Comparison of ENCODE assay signal across 17 cellular contexts in genomic region chr1:163257763-163258162, GRCh38. TPM values are rescaled to one million over a fixed set of nuclear protein-coding genes. Genes with fewer than 3 reads are reported as not detected.
DNase-seq lines count a peak whose midpoint lies in the region; ATAC-seq and TF ChIP-seq lines count a peak whose summit lies in the region.
"Had no signal": no experiment of that assay in that cellular context is flagged by ENCODE, and none has a peak within 500 bp of the region (broad histone marks: within the 10 kb centered on the region; RNA-seq: fewer than 3 reads in every experiment).

No MANE protein-coding gene starts in this region.

- H3K4me3 Mint-ChIP-seq in osteocyte (ENCODE audit: unreplicated experiment) = no peak overlapping the region
- H3K4me3 Mint-ChIP-seq: CD4-positive, alpha-beta T cell; IgD-negative memory B cell had no signal

- no peaks in the 10 kb centered on the region for H3K9me3 Mint-ChIP-seq in osteocyte (ENCODE audit: unreplicated experiment)
- H3K9me3 Mint-ChIP-seq: CD4-positive, alpha-beta T cell had no signal

- intact Hi-C loops in heart right ventricle (cut with DNase I) (no loop called here), right cardiac atrium (cut with DNase I) (no loop called here), IMR-90 (cut with micrococcal nuclease) (no loop called here)

- DNase-seq in heart right ventricle = no peak
- DNase-seq in right cardiac atrium = no peak
- no peak for DNase-seq in IMR-90
- no peak for DNase-seq in SK-N-MC (ENCODE audit: low read depth, low spot score)
- DNase-seq in osteocyte (ENCODE audit: extremely low spot score, unreplicated experiment) = no peak
- no peak for DNase-seq in amniotic stem cell (lab: John Stamatoyannopoulos, UW)
- no peak for DNase-seq in AG08395 (ENCODE audit: low spot score)
- DNase-seq: ACHN; AML-193; CD4-positive, alpha-beta T cell; DMS153; DMS79; GDM1; GM23248 had no signal

- no peak overlapping the region for H3K9ac ChIP-seq in IMR-90 (ENCODE audit: low read depth, low read length)
- peak overlapping the region; percentile 14 for H3K9ac ChIP-seq in SK-N-MC (ENCODE audit: insufficient read length)
- H3K9ac ChIP-seq: GM23248 had no signal

- H4K5ac ChIP-seq in IMR-90 (ENCODE audit: low read depth, low read length) = no peak overlapping the region; the same call in 1 of the 2 replicates

- peak overlapping the region; percentile 37; the same call in 1 of the 2 replicates for H2BK120ac ChIP-seq in IMR-90 (ENCODE audit: low read depth, low read length)

- no peaks in the 10 kb centered on the region for H3K9me1 ChIP-seq in IMR-90 (ENCODE audit: insufficient read depth, low read length)

- no peak for TF ChIP-seq RAD21 in IMR-90 (IDR thresholded peaks at IDR 0.05; ENCODE audit: low read length)

- H2BK20ac ChIP-seq in IMR-90 (ENCODE audit: low read depth, low read length) = no peak overlapping the region

- no peaks in the 10 kb centered on the region for H3K79me1 ChIP-seq in IMR-90 (ENCODE audit: low read depth in 1 of 2, low read length in 2 of 2)

- no peak overlapping the region for H3K23ac ChIP-seq in IMR-90 (ENCODE audit: low read depth, low read length)

- no peak overlapping the region for H2AFZ ChIP-seq in IMR-90 (replicated peaks; ENCODE audit: low read length, poor library complexity)
- H2AFZ ChIP-seq: GM23248 had no signal

- no peak for TF ChIP-seq CTCF in heart right ventricle (IDR thresholded peaks at IDR 0.05)
- TF ChIP-seq CTCF in IMR-90 (conservative IDR thresholded peaks at IDR 0.05; ENCODE audit: low read depth, low read length) = no peak
- TF ChIP-seq CTCF in osteocyte (IDR thresholded peaks at IDR 0.05) = no peak

- H2AK5ac ChIP-seq in IMR-90 (ENCODE audit: low read depth, low read length) = no peak overlapping the region

- H2BK15ac ChIP-seq in IMR-90 (ENCODE audit: low read depth, low read length) = no peak overlapping the region

- 0 out of 2 replicates have a peak overlapping the region, but pooled peaks have one; percentile 27 for H3K4ac ChIP-seq in IMR-90 (ENCODE audit: low read depth, low read length)

- in situ Hi-C loops in IMR-90 (cut with MboI; ENCODE audit: low sequenced_read_pairs) = no loop called here

- no peaks in the 10 kb centered on the region for H3K36me3 Mint-ChIP-seq in osteocyte (ENCODE audit: unreplicated experiment)

- H3K27me3 ChIP-seq in heart right ventricle (no peaks in the 10 kb centered on the region), right cardiac atrium (ENCODE audit: control insufficient read depth, insufficient read depth) (no peaks in the 10 kb centered on the region), IMR-90 (ENCODE audit: control insufficient read depth, insufficient read depth, low read length) (no peaks in the 10 kb centered on the region)

- CTCF ChIA-PET in IMR-90 (lab: Yijun Ruan, JAX) = interaction anchor here (0.6 to 0.7 kb wide), 2 partner anchors 95 to 860 kb away, joined by 3 to 4 read pairs; no protein-coding TSS in a partner anchor

- BruUV-seq in IMR-90 (replicated peaks; lab: Mats Ljungman, UMichigan) = no TSS peak

- TF ChIP-seq POLR2A in IMR-90 (IDR thresholded peaks at IDR 0.05; ENCODE audit: low read depth, low read length) = no peak

- H3K36me3 ChIP-seq in heart right ventricle = no peaks in the 10 kb centered on the region
- H3K36me3 ChIP-seq in IMR-90 (ENCODE audit: control insufficient read depth, insufficient read depth, low read length) = no peaks in the 10 kb centered on the region
- no peaks in the 10 kb centered on the region for H3K36me3 ChIP-seq in SK-N-MC (ENCODE audit: insufficient read depth, low read length)

- H4K20me1 ChIP-seq in IMR-90 (ENCODE audit: insufficient read depth, low read length) = no peaks in the 10 kb centered on the region

- H3K27ac Mint-ChIP-seq in osteocyte (ENCODE audit: unreplicated experiment) = peak overlapping the region; percentile 35
- H3K27ac Mint-ChIP-seq: CD4-positive, alpha-beta T cell; IgD-negative memory B cell had no signal

- H3K4me1 ChIP-seq in heart right ventricle (peaks cover 0 to 9% (median 2%) of the 10 kb centered on the region in 9 donors), right cardiac atrium (ENCODE audit: control insufficient read depth, insufficient read depth, low read length) (no peaks in the 10 kb centered on the region), IMR-90 (ENCODE audit: control insufficient read depth, insufficient read depth, low read length) (peaks cover 3% of the 10 kb centered on the region; the same call in 1 of the 2 replicates)

- no peak overlapping the region for H3K56ac ChIP-seq in IMR-90 (ENCODE audit: extremely low read depth, insufficient read depth, low read length)

- peaks cover 18% of the 10 kb centered on the region for H3K4me1 Mint-ChIP-seq in osteocyte (ENCODE audit: unreplicated experiment)
- H3K4me1 Mint-ChIP-seq: IgD-negative memory B cell had no signal

- H3K27ac ChIP-seq in heart right ventricle (peak overlapping the region in 5 of 10 donors; percentile 23 to 69 (median 43)), right cardiac atrium (ENCODE audit: low read length) (no peak overlapping the region), IMR-90 (ENCODE audit: insufficient read depth, low read length) (peak overlapping the region; percentile 32; the same call in 1 of the 2 replicates), SK-N-MC (peak overlapping the region; percentile 70)
- H3K27ac ChIP-seq: C4-2B, GM23248 had no signal

- H2AK9ac ChIP-seq in IMR-90 (replicated peaks; ENCODE audit: low read depth, low read length, poor library complexity) = no peak overlapping the region

- H3K4me3 ChIP-seq in heart right ventricle (no peak overlapping the region), right cardiac atrium (ENCODE audit: low read length) (no peak overlapping the region), IMR-90 (ENCODE audit: insufficient read depth, low read depth, low read length) (no peak overlapping the region), SK-N-MC (no peak overlapping the region)
- H3K4me3 ChIP-seq: GM23248 had no signal

- POLR2A ChIA-PET in IMR-90 (lab: Charles Lee; ENCODE audit: unreplicated experiment) = no interaction called here

- H3K18ac ChIP-seq in IMR-90 (ENCODE audit: low read depth, low read length) = peak overlapping the region; percentile 13; the same call in 1 of the 2 replicates

- H3K4me2 ChIP-seq in IMR-90 (ENCODE audit: low read depth, low read length) = no peak overlapping the region

- no peaks in the 10 kb centered on the region for H3K27me3 Mint-ChIP-seq in osteocyte (ENCODE audit: unreplicated experiment)
- H3K27me3 Mint-ChIP-seq: CD4-positive, alpha-beta T cell; IgD-negative memory B cell had no signal

- no peak overlapping the region for H3K14ac ChIP-seq in IMR-90 (replicated peaks; ENCODE audit: low read depth, low read length)

- no peak overlapping the region for H4K91ac ChIP-seq in IMR-90 (ENCODE audit: insufficient read depth, low read depth, low read length)

- no peak overlapping the region for H2BK5ac ChIP-seq in IMR-90 (ENCODE audit: low read depth, low read length, poor library complexity, severe bottlenecking)

- H4K8ac ChIP-seq in IMR-90 (ENCODE audit: low read depth in 2 of 2, low read length in 2 of 2) = no peak overlapping the region; a peak in 1 of 4 replicates

- dilution Hi-C loops in IMR-90 (cut with HindIII; ENCODE audit: low sequenced_read_pairs, unreplicated experiment) = no loop called here

- H3K9me3 ChIP-seq in heart right ventricle (no peaks in the 10 kb centered on the region), right cardiac atrium (ENCODE audit: control insufficient read depth, low read length) (no peaks in the 10 kb centered on the region), IMR-90 (ENCODE audit: control insufficient read depth, insufficient read depth, low read length) (no peaks in the 10 kb centered on the region), SK-N-MC (ENCODE audit: low read depth, low read length) (no peaks in the 10 kb centered on the region)

- WGBS in heart right ventricle, 2 donors = 49 to 71% methylated on average over 2 of the region's 2 CpGs
- 54% methylated on average over 2 of the region's 2 CpGs for WGBS in right cardiac atrium
- no CpG with 5 or more reads among the region's 2 CpGs for WGBS in IMR-90 (ENCODE audit: extremely low coverage in 2 of 2, insufficient read length in 1 of 2), 2 experiments

- ATAC-seq in heart right ventricle = peak in 6 of 8 donors; percentile 33 to 67 (median 57)
- ATAC-seq in right cardiac atrium = no peak
- no peak for ATAC-seq in IMR-90 (ENCODE audit: low read depth)
- no peak for ATAC-seq in HG02970 (IDR thresholded peaks at IDR 0.05; ENCODE audit: low FRiP score, unreplicated experiment)

TF ChIP-seq in IMR-90, 13 proteins besides CTCF, POLR2A, EP300 and RAD21 (continues in another document):
- no peak for TF ChIP-seq RCOR1 (IDR thresholded peaks at IDR 0.05; ENCODE audit: insufficient replicate concordance, low read length)
- no peak for TF ChIP-seq ELK1 (IDR thresholded peaks at IDR 0.05; ENCODE audit: borderline replicate concordance, low read depth, low read length)
- TF ChIP-seq RFX5 (IDR thresholded peaks at IDR 0.05; ENCODE audit: low read depth, low read length) = no peak
- no peak for TF ChIP-seq CEBPB (IDR thresholded peaks at IDR 0.05; ENCODE audit: low read depth, low read length)
- no peak for TF ChIP-seq MXI1 (IDR thresholded peaks at IDR 0.05; ENCODE audit: borderline replicate concordance, low read depth, low read length)
- TF ChIP-seq MAZ (IDR thresholded peaks at IDR 0.05; ENCODE audit: borderline replicate concordance, low read depth, low read length) = no peak
- TF ChIP-seq CHD1 (IDR thresholded peaks at IDR 0.05; ENCODE audit: low read depth, low read length) = no peak
- TF ChIP-seq FOS (IDR thresholded peaks at IDR 0.05; ENCODE audit: low read depth, low read length) = no peak
- no peak for TF ChIP-seq BHLHE40 (IDR thresholded peaks at IDR 0.05; ENCODE audit: low read depth, low read length)
- no peak for TF ChIP-seq MAFK (IDR thresholded peaks at IDR 0.05; ENCODE audit: low read depth, low read length)

RNA-seq across cellular contexts. Expression of gene RGS5, which starts 55.0 kb away (rescaled TPM):
- total RNA-seq in heart right ventricle (100 to 1,000 TPM; 120 to 393 (median 207) TPM), right cardiac atrium (100 to 1,000 TPM in 2 of 4 donors, 10 to 100 TPM in 2; 60.4 to 188 (median 111) TPM), IMR-90 (2012; rRNA removed) (14.2 and 40.0 TPM in 2 replicates), osteocyte (155 and 187 TPM in 2 replicates)
- polyA plus RNA-seq in heart right ventricle (100 to 1,000 TPM in 1 of 2 donors, 10 to 100 TPM in 1; 83.9 to 130 TPM), right cardiac atrium (76.7 TPM), IMR-90 (2012; rRNA removed) (21.4 and 23.7 TPM in 2 replicates)
- polyA plus RNA-seq in IMR-90 (2012; cell fraction: cytosol; rRNA removed) = 8.3 and 11.3 TPM in 2 replicates
- 1.8 and 9.9 TPM in 2 replicates for polyA plus RNA-seq in IMR-90 (2012; cell fraction: nucleus; rRNA removed; ENCODE audit: low replicate concordance)

Comparison
In these comparisons a context has a peak if more than half of its experiments do, and no peak if none do; other contexts are left out.
1. ATAC-seq: peak in heart right ventricle (6 of 8); none in right cardiac atrium (0 of 2), IMR-90 (single experiment) and HG02970 (single experiment).